In the genomic region with DNA sequence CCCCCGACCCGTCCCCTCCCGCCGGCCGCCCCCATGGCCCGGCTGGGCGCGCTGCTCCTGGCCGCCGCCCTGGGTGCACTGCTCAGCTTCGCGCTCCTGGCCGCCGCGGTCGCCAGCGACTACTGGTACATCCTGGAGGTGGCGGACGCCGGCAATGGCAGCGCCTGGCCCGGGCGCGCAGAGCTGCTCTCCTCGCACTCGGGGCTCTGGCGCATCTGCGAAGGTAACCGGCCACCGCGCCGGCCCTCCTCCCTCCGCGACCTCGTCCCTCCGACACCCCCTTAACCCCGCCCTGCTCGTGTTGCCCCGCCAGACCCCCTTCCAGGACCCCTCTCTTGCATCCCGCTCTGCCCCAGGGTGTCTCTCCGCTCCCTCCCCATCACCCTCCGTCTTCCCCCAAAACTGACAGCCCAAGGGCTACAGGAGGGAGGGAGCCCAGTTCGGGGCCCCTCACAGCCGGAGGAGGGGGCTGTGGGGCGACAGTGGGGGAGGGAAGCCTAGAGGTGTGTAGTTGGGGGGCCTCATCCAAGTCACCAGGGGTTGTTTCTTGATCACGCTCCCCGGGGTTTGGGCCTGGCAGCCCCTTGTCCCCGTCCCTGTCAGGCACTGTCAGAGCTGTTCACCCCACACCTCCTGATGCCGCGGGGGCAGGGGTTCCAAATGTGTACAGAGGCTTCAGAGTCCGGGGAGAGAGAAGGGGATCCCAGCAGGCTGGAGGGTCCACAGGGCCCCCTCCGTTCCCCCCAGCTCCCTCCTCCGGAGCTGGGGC, we compare ENCODE assay signal across 12 cellular contexts. TPM values are rescaled to one million over a fixed set of nuclear protein-coding genes. Genes with fewer than 3 reads are reported as not detected.
DNase-seq lines count a peak whose midpoint lies in the region; ATAC-seq, FAIRE-seq and TF ChIP-seq lines count a peak whose summit lies in the region.
"Had no signal": no experiment of that assay in that cellular context is flagged by ENCODE, and none has a peak within 500 bp of the region (broad histone marks: within the 10 kb centered on the region; RNA-seq: fewer than 3 reads in every experiment).

No MANE protein-coding gene starts in this region.

- no peaks in the 10 kb centered on the region for H3K36me3 Mint-ChIP-seq in activated naive CD4-positive, alpha-beta T cell treated with anti-CD3 and anti-CD28 coated beads, Interleukin-2, amount 50 U/mL, for 72 hours

- no peaks in the 10 kb centered on the region for H3K9me3 Mint-ChIP-seq in activated naive CD4-positive, alpha-beta T cell treated with anti-CD3 and anti-CD28 coated beads, Interleukin-2, amount 50 U/mL, for 72 hours

- CTCF ChIA-PET in A673 (lab: Charles Lee): interaction anchor here (1.4 kb wide), 1 partner anchor 56 kb away, joined by 3 read pairs; no protein-coding TSS in a partner anchor

- no peak for TF ChIP-seq POLR2A in Peyer's patch (IDR thresholded peaks at IDR 0.05)

- DNase-seq in A673 (ENCODE audit: low spot score): no peak
- DNase-seq in GM13976 (ENCODE audit: low spot score): peak; percentile 72
- peak in 1 of 2 donors; percentile 51 for DNase-seq in activated naive CD4-positive, alpha-beta T cell treated with anti-CD3 and anti-CD28 coated beads, Interleukin-2, amount 50 U/mL, for 72 hours (ENCODE audit: low spot score in 2 of 2)
- DNase-seq in kidney: peak; percentile 81
- no peak for DNase-seq in D721Med (ENCODE audit: insufficient read length, low spot score)
- no peak for DNase-seq in Peyer's patch
- no peak for DNase-seq in NCI-H2227 (lab: John Stamatoyannopoulos, UW; ENCODE audit: unreplicated experiment)
- DNase-seq: activated CD4-positive, CD25-positive, alpha-beta regulatory T cell treated with anti-CD3 and anti-CD28 coated beads, Interleukin-2, amount 50 U/mL, for 72 hours; Caco-2; PC-9 had no signal

- H3K36me3 ChIP-seq in A673 (ENCODE audit: insufficient read depth, low read length, poor library complexity, severe bottlenecking) (no peaks in the 10 kb centered on the region), kidney (ENCODE audit: control insufficient read depth in 1 of 2, insufficient read depth in 2 of 2, low read length in 2 of 2) (no peaks in the 10 kb centered on the region), Peyer's patch (no peaks in the 10 kb centered on the region)

- no peak for FAIRE-seq in kidney (lab: Jason Lieb, UNC)
- no peak for FAIRE-seq in D721Med (lab: Jason Lieb, UNC)

- peak; percentile 56 to 74 for ATAC-seq in activated naive CD4-positive, alpha-beta T cell treated with anti-CD3 and anti-CD28 coated beads, Interleukin-2, amount 50 U/mL, for 72 hours
- no peak for ATAC-seq in GM18511 (IDR thresholded peaks at IDR 0.05; ENCODE audit: unreplicated experiment)

- no peak overlapping the region for H3K27ac ChIP-seq in A673 (ENCODE audit: low read depth, low read length, poor library complexity, severe bottlenecking)
- H3K27ac ChIP-seq in kidney (ENCODE audit: low read depth in 2 of 2, low read length in 2 of 2): no peak overlapping the region
- no peak overlapping the region for H3K27ac ChIP-seq in Peyer's patch
- H3K27ac ChIP-seq: PC-9 had no signal

- H3K9ac ChIP-seq in kidney (ENCODE audit: low read length in 2 of 2): no peak overlapping the region

- no peaks in the 10 kb centered on the region for H3K9me3 ChIP-seq in A673 (ENCODE audit: low read depth, low read length, poor library complexity, severe bottlenecking)
- H3K9me3 ChIP-seq in kidney (ENCODE audit: control insufficient read depth in 1 of 2, low read length in 2 of 2): no peaks in the 10 kb centered on the region
- H3K9me3 ChIP-seq in Peyer's patch: no peaks in the 10 kb centered on the region
- H3K9me3 ChIP-seq: Caco-2 had no signal

- TF ChIP-seq CTCF in A673 (conservative IDR thresholded peaks at IDR 0.05; ENCODE audit: low read depth, low read length): no peak
- TF ChIP-seq CTCF in GM13976 (IDR thresholded peaks at IDR 0.05; ENCODE audit: borderline replicate concordance, control extremely low read depth, extremely low read depth, insufficient read depth, missing control alignments): no peak
- no peak for TF ChIP-seq CTCF in kidney (IDR thresholded peaks at IDR 0.05; ENCODE audit: borderline replicate concordance, extremely low read depth, insufficient read depth)
- TF ChIP-seq CTCF in D721Med (IDR thresholded peaks at IDR 0.05; ENCODE audit: insufficient read depth, missing control alignments): no peak
- no peak for TF ChIP-seq CTCF in Peyer's patch (IDR thresholded peaks at IDR 0.05)

- POLR2A ChIA-PET in A673 (lab: Charles Lee; ENCODE audit: low non-redundant PET): no interaction called here

- H3K27ac Mint-ChIP-seq in activated naive CD4-positive, alpha-beta T cell treated with anti-CD3 and anti-CD28 coated beads, Interleukin-2, amount 50 U/mL, for 72 hours: no peak overlapping the region

- H3K27me3 ChIP-seq in A673 (replicated peaks; ENCODE audit: insufficient read depth, low read depth, low read length, poor library complexity): peaks cover 20% of the 10 kb centered on the region
- H3K27me3 ChIP-seq in Peyer's patch: peaks cover 0 to 14% of the 10 kb centered on the region in 2 donors

- intact Hi-C loops in A673 (cut with micrococcal nuclease; ENCODE audit: unreplicated experiment): no loop called here
- intact Hi-C loops in kidney (cut with DNase I): no loop called here

- H3K4me1 ChIP-seq in A673 (ENCODE audit: insufficient read depth, low read length, poor library complexity, severe bottlenecking): no peaks in the 10 kb centered on the region
- H3K4me1 ChIP-seq in kidney (ENCODE audit: control insufficient read depth in 1 of 2, insufficient read depth in 1 of 2, low read depth in 1 of 2, low read length in 2 of 2): no peaks in the 10 kb centered on the region
- peaks cover 0 to 9% (median 3%) of the 10 kb centered on the region in 4 donors for H3K4me1 ChIP-seq in Peyer's patch
- H3K4me1 ChIP-seq: Caco-2 had no signal

- no TSS peak for BruUV-seq in A673 (replicated peaks; lab: Mats Ljungman, UMichigan)

- H3K4me3 ChIP-seq in A673 (ENCODE audit: low read depth, low read length, poor library complexity, severe bottlenecking): peak overlapping the region; percentile 15
- H3K4me3 ChIP-seq in kidney (ENCODE audit: low read length in 2 of 2): no peak overlapping the region
- H3K4me3 ChIP-seq in Peyer's patch: peak overlapping the region in 2 of 4 donors; percentile 12 to 19
- H3K4me3 ChIP-seq: PC-9 had no signal

- in situ Hi-C loops in GM13976 (cut with MboI; ENCODE audit: low sequenced_read_pairs, unreplicated experiment): no loop called here

RNA-seq across cellular contexts. Expression of gene TMEM235, which starts 0.7 kb away (rescaled TPM):
- total RNA-seq in A673 (2021) (not detected in 2 replicates), kidney (not detected), Peyer's patch (not detected)
- not detected for total RNA-seq in activated naive CD4-positive, alpha-beta T cell treated with anti-CD3 and anti-CD28 coated beads, Interleukin-2, amount 50 U/mL, for 72 hours
- polyA plus RNA-seq in kidney (ENCODE audit: insufficient read depth, low read depth, low replicate concordance): not detected
- total RNA-seq: Caco-2, glomerular endothelial cell, PC-9 had no signal

RNA-seq across cellular contexts. Expression of gene BIRC5, which starts 18.1 kb away (rescaled TPM):
- total RNA-seq in A673 (2021): 158 and 160 TPM in 2 replicates
- total RNA-seq in activated naive CD4-positive, alpha-beta T cell treated with anti-CD3 and anti-CD28 coated beads, Interleukin-2, amount 50 U/mL, for 72 hours: 100 to 1,000 TPM in 1 of 2 donors, 10 to 100 TPM in 1; 87.4 to 106 TPM
- total RNA-seq in kidney: 1.7 TPM
- 0.26 TPM for polyA plus RNA-seq in kidney (ENCODE audit: insufficient read depth, low read depth, low replicate concordance)
- total RNA-seq in Peyer's patch: 1 to 10 TPM; 2.4 to 6.5 (median 5.7) TPM

RNA-seq across cellular contexts. Expression of gene AFMID, which starts 45.0 kb away (rescaled TPM):
- total RNA-seq in A673 (2021) (64.1 and 65.0 TPM in 2 replicates), kidney (63.9 TPM), Peyer's patch (10 to 100 TPM; 28.2 to 98.2 (median 51.7) TPM)
- 10 to 100 TPM; 27.1 to 60.6 TPM for total RNA-seq in activated naive CD4-positive, alpha-beta T cell treated with anti-CD3 and anti-CD28 coated beads, Interleukin-2, amount 50 U/mL, for 72 hours
- polyA plus RNA-seq in kidney (ENCODE audit: insufficient read depth, low read depth, low replicate concordance): 118 TPM

RNA-seq across cellular contexts. Expression of gene TK1, which starts 45.3 kb away (rescaled TPM):
- total RNA-seq in A673 (2021): 133 and 136 TPM in 2 replicates
- total RNA-seq in activated naive CD4-positive, alpha-beta T cell treated with anti-CD3 and anti-CD28 coated beads, Interleukin-2, amount 50 U/mL, for 72 hours: 100 to 1,000 TPM; 129 to 234 TPM
- total RNA-seq in kidney: 12.7 TPM
- polyA plus RNA-seq in kidney (ENCODE audit: insufficient read depth, low read depth, low replicate concordance): 9.3 TPM
- total RNA-seq in Peyer's patch: 10 to 100 TPM in 2 of 4 donors, 1 to 10 TPM in 2; 6.2 to 46.2 (median 10.1) TPM

Comparison
In these comparisons a context has a peak if more than half of its experiments do, and no peak if none do; other contexts are left out.
1. DNase-seq: peak in GM13976 (single experiment) and kidney (single experiment); none in A673 (single experiment), D721Med (single experiment), Peyer's patch (0 of 3) and NCI-H2227 (single experiment).
2. RNA of gene BIRC5, which starts 18.1 kb away (total RNA-seq): 158 to 160 TPM in A673 and 87.4 to 106 TPM in activated naive CD4-positive, alpha-beta T cell treated with anti-CD3 and anti-CD28 coated beads, Interleukin-2, amount 50 U/mL, for 72 hours; 2.4 to 6.5 TPM in Peyer's patch and 1.7 TPM in kidney (single experiment); every median in the first group is over 10 times any median in the second.